ENCODE assay signal across 1 cellular context in the genomic region with DNA sequence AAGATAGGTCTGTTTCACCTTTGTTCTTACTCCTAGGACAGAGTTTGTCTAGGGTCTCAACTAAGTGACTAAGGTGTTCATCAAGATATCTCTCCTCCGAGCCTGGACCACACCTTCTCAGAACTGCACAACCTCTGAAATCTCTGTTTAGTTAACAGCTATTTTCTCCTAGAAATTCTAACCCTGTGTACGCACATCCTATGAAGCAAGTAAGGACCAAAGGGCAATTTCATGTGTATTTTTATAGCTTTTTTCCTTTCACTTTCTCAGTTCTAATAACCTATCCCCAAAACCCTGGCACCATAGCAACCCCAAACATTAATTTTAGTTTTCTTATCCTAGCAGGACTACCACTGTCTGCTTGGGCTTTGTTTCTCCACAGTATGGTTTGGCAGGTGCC.
A peak's percentile ranks its signal among the peaks of the same experiment; 100 is the strongest.
TF ChIP-seq lines count a peak whose summit lies in the region.

No MANE protein-coding gene starts in this region.

TF ChIP-seq in liver, 16 proteins besides CTCF, POLR2A, EP300 and RAD21 (continued from another document):
- no peak for TF ChIP-seq REST (IDR thresholded peaks at IDR 0.05)
- TF ChIP-seq SP1 (IDR thresholded peaks at IDR 0.05) = peak; percentile 82
- no peak for TF ChIP-seq ATF3 (IDR thresholded peaks at IDR 0.05)
- TF ChIP-seq JUND (IDR thresholded peaks at IDR 0.05) = peak in 1 of 2 donors; percentile 53
- no peak for TF ChIP-seq EGR1 (IDR thresholded peaks at IDR 0.05; ENCODE audit: low read depth in 2 of 2)
- TF ChIP-seq FOXA2 (IDR thresholded peaks at IDR 0.05) = no peak
- no peak for TF ChIP-seq YY1 (IDR thresholded peaks at IDR 0.05)
- TF ChIP-seq, protein P1, sequence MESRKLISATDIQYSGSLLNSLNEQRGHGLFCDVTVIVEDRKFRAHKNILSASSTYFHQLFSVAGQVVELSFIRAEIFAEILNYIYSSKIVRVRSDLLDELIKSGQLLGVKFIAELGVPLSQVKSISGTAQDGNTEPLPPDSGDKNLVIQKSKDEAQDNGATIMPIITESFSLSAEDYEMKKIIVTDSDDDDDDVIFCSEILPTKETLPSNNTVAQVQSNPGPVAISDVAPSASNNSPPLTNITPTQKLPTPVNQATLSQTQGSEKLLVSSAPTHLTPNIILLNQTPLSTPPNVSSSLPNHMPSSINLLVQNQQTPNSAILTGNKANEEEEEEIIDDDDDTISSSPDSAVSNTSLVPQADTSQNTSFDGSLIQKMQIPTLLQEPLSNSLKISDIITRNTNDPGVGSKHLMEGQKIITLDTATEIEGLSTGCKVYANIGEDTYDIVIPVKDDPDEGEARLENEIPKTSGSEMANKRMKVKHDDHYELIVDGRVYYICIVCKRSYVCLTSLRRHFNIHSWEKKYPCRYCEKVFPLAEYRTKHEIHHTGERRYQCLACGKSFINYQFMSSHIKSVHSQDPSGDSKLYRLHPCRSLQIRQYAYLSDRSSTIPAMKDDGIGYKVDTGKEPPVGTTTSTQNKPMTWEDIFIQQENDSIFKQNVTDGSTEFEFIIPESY (IDR thresholded peaks at IDR 0.05) = no peak
- no peak for TF ChIP-seq NR2F2 (IDR thresholded peaks at IDR 0.05)
- TF ChIP-seq RXRA (IDR thresholded peaks at IDR 0.05) = peak; percentile 27 to 30
- peak; percentile 12 for TF ChIP-seq FOXA1 (IDR thresholded peaks at IDR 0.05)
- no peak for TF ChIP-seq MAX (IDR thresholded peaks at IDR 0.05)
- TF ChIP-seq HNF4A (conservative IDR thresholded peaks at IDR 0.05) = peak; percentile 85 to 91
- TF ChIP-seq TAF1 (conservative IDR thresholded peaks at IDR 0.05) = no peak
